1 cellular context compared by ENCODE assay signal in the genomic region with DNA sequence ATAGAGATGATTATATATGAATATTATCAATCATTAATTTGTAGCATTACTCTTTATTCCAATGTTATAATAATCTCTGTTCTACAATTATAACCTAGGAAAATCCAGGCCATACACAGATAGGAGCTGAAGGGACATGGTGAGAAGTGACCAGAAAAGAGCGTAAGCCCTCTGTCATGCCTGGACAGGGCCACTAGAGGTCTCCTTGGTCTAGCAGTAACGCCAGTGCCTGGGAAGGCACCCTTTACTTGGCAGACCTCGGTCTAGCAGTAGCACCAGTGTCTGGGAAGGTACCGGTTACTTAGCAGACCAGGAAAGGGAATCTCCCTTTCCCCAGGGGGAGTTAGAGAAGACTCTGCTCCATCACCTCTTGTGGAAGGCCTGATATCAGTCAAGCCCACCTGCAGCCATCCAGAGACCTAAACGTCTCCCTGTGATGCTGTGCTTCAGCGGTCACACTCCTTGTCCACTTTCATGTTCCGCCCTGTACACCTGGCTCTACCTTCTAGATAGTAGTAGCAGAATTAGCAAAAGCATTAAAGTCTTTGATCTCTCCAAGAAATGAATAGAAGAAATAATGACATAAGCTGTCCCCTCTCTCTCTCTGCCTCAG.
TF ChIP-seq lines count a peak whose summit lies in the region.

No MANE protein-coding gene starts in this region.

TF ChIP-seq in GM23338, 12 proteins besides CTCF, POLR2A, EP300 and RAD21 (continued from another document):
- TF ChIP-seq, protein P1, sequence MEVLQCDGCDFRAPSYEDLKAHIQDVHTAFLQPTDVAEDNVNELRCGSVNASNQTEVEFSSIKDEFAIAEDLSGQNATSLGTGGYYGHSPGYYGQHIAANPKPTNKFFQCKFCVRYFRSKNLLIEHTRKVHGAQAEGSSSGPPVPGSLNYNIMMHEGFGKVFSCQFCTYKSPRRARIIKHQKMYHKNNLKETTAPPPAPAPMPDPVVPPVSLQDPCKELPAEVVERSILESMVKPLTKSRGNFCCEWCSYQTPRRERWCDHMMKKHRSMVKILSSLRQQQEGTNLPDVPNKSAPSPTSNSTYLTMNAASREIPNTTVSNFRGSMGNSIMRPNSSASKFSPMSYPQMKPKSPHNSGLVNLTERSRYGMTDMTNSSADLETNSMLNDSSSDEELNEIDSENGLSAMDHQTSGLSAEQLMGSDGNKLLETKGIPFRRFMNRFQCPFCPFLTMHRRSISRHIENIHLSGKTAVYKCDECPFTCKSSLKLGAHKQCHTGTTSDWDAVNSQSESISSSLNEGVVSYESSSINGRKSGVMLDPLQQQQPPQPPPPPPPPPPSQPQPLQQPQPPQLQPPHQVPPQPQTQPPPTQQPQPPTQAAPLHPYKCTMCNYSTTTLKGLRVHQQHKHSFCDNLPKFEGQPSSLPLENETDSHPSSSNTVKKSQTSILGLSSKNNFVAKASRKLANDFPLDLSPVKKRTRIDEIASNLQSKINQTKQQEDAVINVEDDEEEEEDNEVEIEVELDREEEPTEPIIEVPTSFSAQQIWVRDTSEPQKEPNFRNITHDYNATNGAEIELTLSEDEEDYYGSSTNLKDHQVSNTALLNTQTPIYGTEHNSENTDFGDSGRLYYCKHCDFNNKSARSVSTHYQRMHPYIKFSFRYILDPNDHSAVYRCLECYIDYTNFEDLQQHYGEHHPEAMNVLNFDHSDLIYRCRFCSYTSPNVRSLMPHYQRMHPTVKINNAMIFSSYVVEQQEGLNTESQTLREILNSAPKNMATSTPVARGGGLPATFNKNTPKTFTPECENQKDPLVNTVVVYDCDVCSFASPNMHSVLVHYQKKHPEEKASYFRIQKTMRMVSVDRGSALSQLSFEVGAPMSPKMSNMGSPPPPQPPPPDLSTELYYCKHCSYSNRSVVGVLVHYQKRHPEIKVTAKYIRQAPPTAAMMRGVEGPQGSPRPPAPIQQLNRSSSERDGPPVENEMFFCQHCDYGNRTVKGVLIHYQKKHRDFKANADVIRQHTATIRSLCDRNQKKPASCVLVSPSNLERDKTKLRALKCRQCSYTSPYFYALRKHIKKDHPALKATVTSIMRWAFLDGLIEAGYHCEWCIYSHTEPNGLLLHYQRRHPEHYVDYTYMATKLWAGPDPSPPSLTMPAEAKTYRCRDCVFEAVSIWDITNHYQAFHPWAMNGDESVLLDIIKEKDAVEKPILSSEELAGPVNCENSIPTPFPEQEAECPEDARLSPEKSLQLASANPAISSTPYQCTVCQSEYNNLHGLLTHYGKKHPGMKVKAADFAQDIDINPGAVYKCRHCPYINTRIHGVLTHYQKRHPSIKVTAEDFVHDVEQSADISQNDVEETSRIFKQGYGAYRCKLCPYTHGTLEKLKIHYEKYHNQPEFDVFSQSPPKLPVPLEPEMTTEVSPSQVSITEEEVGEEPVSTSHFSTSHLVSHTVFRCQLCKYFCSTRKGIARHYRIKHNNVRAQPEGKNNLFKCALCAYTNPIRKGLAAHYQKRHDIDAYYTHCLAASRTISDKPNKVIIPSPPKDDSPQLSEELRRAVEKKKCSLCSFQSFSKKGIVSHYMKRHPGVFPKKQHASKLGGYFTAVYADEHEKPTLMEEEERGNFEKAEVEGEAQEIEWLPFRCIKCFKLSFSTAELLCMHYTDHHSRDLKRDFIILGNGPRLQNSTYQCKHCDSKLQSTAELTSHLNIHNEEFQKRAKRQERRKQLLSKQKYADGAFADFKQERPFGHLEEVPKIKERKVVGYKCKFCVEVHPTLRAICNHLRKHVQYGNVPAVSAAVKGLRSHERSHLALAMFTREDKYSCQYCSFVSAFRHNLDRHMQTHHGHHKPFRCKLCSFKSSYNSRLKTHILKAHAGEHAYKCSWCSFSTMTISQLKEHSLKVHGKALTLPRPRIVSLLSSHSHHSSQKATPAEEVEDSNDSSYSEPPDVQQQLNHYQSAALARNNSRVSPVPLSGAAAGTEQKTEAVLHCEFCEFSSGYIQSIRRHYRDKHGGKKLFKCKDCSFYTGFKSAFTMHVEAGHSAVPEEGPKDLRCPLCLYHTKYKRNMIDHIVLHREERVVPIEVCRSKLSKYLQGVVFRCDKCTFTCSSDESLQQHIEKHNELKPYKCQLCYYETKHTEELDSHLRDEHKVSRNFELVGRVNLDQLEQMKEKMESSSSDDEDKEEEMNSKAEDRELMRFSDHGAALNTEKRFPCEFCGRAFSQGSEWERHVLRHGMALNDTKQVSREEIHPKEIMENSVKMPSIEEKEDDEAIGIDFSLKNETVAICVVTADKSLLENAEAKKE (CRISPR knock-in tag; IDR thresholded peaks at IDR 0.05), result no peak
- no peak for TF ChIP-seq EZH2phosphoT487 (IDR thresholded peaks at IDR 0.05; ENCODE audit: unreplicated experiment)
- TF ChIP-seq POLR2AphosphoS5 (IDR thresholded peaks at IDR 0.05; ENCODE audit: low read depth), result no peak
- TF ChIP-seq CREB1 (CRISPR knock-in tag; IDR thresholded peaks at IDR 0.05; ENCODE audit: low read depth), result no peak
- TF ChIP-seq JUNB (IDR thresholded peaks at IDR 0.05; ENCODE audit: unreplicated experiment), result no peak
- TF ChIP-seq STAT1 (IDR thresholded peaks at IDR 0.05; ENCODE audit: unreplicated experiment), result no peak
- no peak for TF ChIP-seq NANOG (IDR thresholded peaks at IDR 0.05; ENCODE audit: borderline replicate concordance)
- no peak for TF ChIP-seq REST (IDR thresholded peaks at IDR 0.05; ENCODE audit: unreplicated experiment)
- no peak for TF ChIP-seq EZH2 (IDR thresholded peaks at IDR 0.05; ENCODE audit: low read depth, unreplicated experiment)
- TF ChIP-seq ZNF114 (CRISPR knock-in tag; IDR thresholded peaks at IDR 0.05), result no peak
- TF ChIP-seq, protein P2, sequence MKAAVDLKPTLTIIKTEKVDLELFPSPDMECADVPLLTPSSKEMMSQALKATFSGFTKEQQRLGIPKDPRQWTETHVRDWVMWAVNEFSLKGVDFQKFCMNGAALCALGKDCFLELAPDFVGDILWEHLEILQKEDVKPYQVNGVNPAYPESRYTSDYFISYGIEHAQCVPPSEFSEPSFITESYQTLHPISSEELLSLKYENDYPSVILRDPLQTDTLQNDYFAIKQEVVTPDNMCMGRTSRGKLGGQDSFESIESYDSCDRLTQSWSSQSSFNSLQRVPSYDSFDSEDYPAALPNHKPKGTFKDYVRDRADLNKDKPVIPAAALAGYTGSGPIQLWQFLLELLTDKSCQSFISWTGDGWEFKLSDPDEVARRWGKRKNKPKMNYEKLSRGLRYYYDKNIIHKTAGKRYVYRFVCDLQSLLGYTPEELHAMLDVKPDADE (IDR thresholded peaks at IDR 0.05), result no peak
TF ChIP-seq in GM23338: peak in this region for 0.
